Comparison of ENCODE assay signal across 1 cellular context in genomic region chr17:18986541-18987229, GRCh38.
TF ChIP-seq lines count a peak whose summit lies in the region.

No MANE protein-coding gene starts in this region.

TF ChIP-seq in HEK293T, 16 proteins besides CTCF, POLR2A, EP300 and RAD21 (continued from another document):
- TF ChIP-seq CTBP1 (IDR thresholded peaks at IDR 0.05; ENCODE audit: borderline replicate concordance): no peak
- no peak for TF ChIP-seq L3MBTL2 (conservative IDR thresholded peaks at IDR 0.05)
- TF ChIP-seq FOXK2 (IDR thresholded peaks at IDR 0.05): no peak
- TF ChIP-seq LEF1 (IDR thresholded peaks at IDR 0.05; ENCODE audit: borderline replicate concordance): no peak
- TF ChIP-seq ARNT (IDR thresholded peaks at IDR 0.05): no peak
- no peak for TF ChIP-seq FOXM1 (IDR thresholded peaks at IDR 0.05; ENCODE audit: borderline replicate concordance)
- TF ChIP-seq HDGF (IDR thresholded peaks at IDR 0.05; ENCODE audit: borderline replicate concordance): no peak
